In genomic region chr1:41573803-41574713, GRCh38 we compare ENCODE assay signal across 8 cellular contexts.
DNase-seq lines count a peak whose midpoint lies in the region; ATAC-seq and TF ChIP-seq lines count a peak whose summit lies in the region.

No MANE protein-coding gene starts in this region.

- TF ChIP-seq CTCF in esophagus squamous epithelium (IDR thresholded peaks at IDR 0.05): peak; percentile 62 to 92 (median 86)

- H3K27ac Mint-ChIP-seq in natural killer cell treated with Interleukin-12 subunit alpha and Interleukin-12 subunit beta and Interleukin-15 and Interleukin-18, amount 100 ng/mL, for 72 hours: peak overlapping the region in 1 of 2 donors; percentile 74
- H3K27ac Mint-ChIP-seq in stimulated activated naive B cell treated with anti-CD40 and anti-IgM and Interleukin-4, amounts not matched to agents 10 μg/mL and 1 μg/mL and 100 μg/mL, for 72 hours: peak overlapping the region; percentile 72

- peak; percentile 88 for ATAC-seq in GM18511 (IDR thresholded peaks at IDR 0.05; ENCODE audit: unreplicated experiment)
- ATAC-seq in natural killer cell treated with Interleukin-12 subunit alpha and Interleukin-12 subunit beta and Interleukin-15 and Interleukin-18, amount 100 ng/mL, for 72 hours: peak; percentile 88 to 92
- peak; percentile 95 for ATAC-seq in stimulated activated naive B cell treated with anti-CD40 and anti-IgM and Interleukin-4, amounts not matched to agents 10 μg/mL and 1 μg/mL and 100 μg/mL, for 72 hours (replicated peaks)

- no peaks in the 10 kb centered on the region for H3K27me3 ChIP-seq in esophagus squamous epithelium

- in situ Hi-C loops in KBM-7 (cut with MboI; ENCODE audit: low pct_unique_long_range_greater_than_20kb, low sequenced_read_pairs): no loop called here

- no peaks in the 10 kb centered on the region for H3K36me3 Mint-ChIP-seq in natural killer cell treated with Interleukin-12 subunit alpha and Interleukin-12 subunit beta and Interleukin-15 and Interleukin-18, amount 100 ng/mL, for 72 hours
- H3K36me3 Mint-ChIP-seq in stimulated activated naive B cell treated with anti-CD40 and anti-IgM and Interleukin-4, amounts not matched to agents 10 μg/mL and 1 μg/mL and 100 μg/mL, for 72 hours: peaks cover 64 to 80% of the 10 kb centered on the region in 2 donors

- H3K4me3 Mint-ChIP-seq in natural killer cell treated with Interleukin-12 subunit alpha and Interleukin-12 subunit beta and Interleukin-15 and Interleukin-18, amount 100 ng/mL, for 72 hours: no peak overlapping the region
- H3K4me3 Mint-ChIP-seq in stimulated activated naive B cell treated with anti-CD40 and anti-IgM and Interleukin-4, amounts not matched to agents 10 μg/mL and 1 μg/mL and 100 μg/mL, for 72 hours: peak overlapping the region; percentile 7 to 51

- no peak for TF ChIP-seq POLR2A in esophagus squamous epithelium (IDR thresholded peaks at IDR 0.05)

- WGBS in esophagus squamous epithelium, 2 donors: 15 to 34% methylated on average over 4 to 9 of the region's 18 CpGs

- no peaks in the 10 kb centered on the region for H3K27me3 Mint-ChIP-seq in natural killer cell treated with Interleukin-12 subunit alpha and Interleukin-12 subunit beta and Interleukin-15 and Interleukin-18, amount 100 ng/mL, for 72 hours
- no peaks in the 10 kb centered on the region for H3K27me3 Mint-ChIP-seq in stimulated activated naive B cell treated with anti-CD40 and anti-IgM and Interleukin-4, amounts not matched to agents 10 μg/mL and 1 μg/mL and 100 μg/mL, for 72 hours

- H3K9me3 Mint-ChIP-seq in natural killer cell treated with Interleukin-12 subunit alpha and Interleukin-12 subunit beta and Interleukin-15 and Interleukin-18, amount 100 ng/mL, for 72 hours: no peaks in the 10 kb centered on the region
- peaks cover 2 to 4% of the 10 kb centered on the region in 2 donors for H3K9me3 Mint-ChIP-seq in stimulated activated naive B cell treated with anti-CD40 and anti-IgM and Interleukin-4, amounts not matched to agents 10 μg/mL and 1 μg/mL and 100 μg/mL, for 72 hours

- H3K4me3 ChIP-seq in esophagus squamous epithelium: no peak overlapping the region

- DNase-seq in A172 (ENCODE audit: low spot score) (peak; percentile 73), KBM-7 (peak; percentile 87), OCI-M1 (lab: John Stamatoyannopoulos, UW) (peak; percentile 74), activated T-cell treated with anti-CD3 and anti-CD28 coated beads for 4 hours (peak; percentile 78), esophagus squamous epithelium (lab: John Stamatoyannopoulos, UW) (no peak)
- peak; percentile 89 for DNase-seq in natural killer cell treated with Interleukin-12 subunit alpha and Interleukin-12 subunit beta and Interleukin-15 and Interleukin-18, amount 100 ng/mL, for 72 hours (ENCODE audit: low spot score)
- DNase-seq in stimulated activated naive B cell treated with anti-CD40 and anti-IgM and Interleukin-4, amounts not matched to agents 10 μg/mL and 1 μg/mL and 100 μg/mL, for 72 hours: peak; percentile 78

- H3K27ac ChIP-seq in esophagus squamous epithelium: no peak overlapping the region

- no peaks in the 10 kb centered on the region for H3K36me3 ChIP-seq in esophagus squamous epithelium

- peaks cover 0 to 13% (median 3%) of the 10 kb centered on the region in 3 donors for H3K4me1 ChIP-seq in esophagus squamous epithelium

- H3K4me1 Mint-ChIP-seq in natural killer cell treated with Interleukin-12 subunit alpha and Interleukin-12 subunit beta and Interleukin-15 and Interleukin-18, amount 100 ng/mL, for 72 hours (ENCODE audit: low read depth in 2 of 2): peaks cover 10 to 28% of the 10 kb centered on the region in 2 donors
- H3K4me1 Mint-ChIP-seq in stimulated activated naive B cell treated with anti-CD40 and anti-IgM and Interleukin-4, amounts not matched to agents 10 μg/mL and 1 μg/mL and 100 μg/mL, for 72 hours: peaks cover 58 to 85% of the 10 kb centered on the region in 2 donors

- intact Hi-C loops in esophagus squamous epithelium (cut with DNase I): loop anchor here (5.0 to 10.0 kb wide), 2 partner anchors 238 to 601 kb away; no protein-coding TSS in a partner anchor

- no peaks in the 10 kb centered on the region for H3K9me3 ChIP-seq in esophagus squamous epithelium
